In genomic region chr12:88035907-88036289, GRCh38 we compare ENCODE assay signal across 8 cellular contexts. TPM values are rescaled to one million over a fixed set of nuclear protein-coding genes. Genes with fewer than 3 reads are reported as not detected.
DNase-seq lines count a peak whose midpoint lies in the region; ATAC-seq and TF ChIP-seq lines count a peak whose summit lies in the region.

No MANE protein-coding gene starts in this region.

- TF ChIP-seq POLR2A in stomach (IDR thresholded peaks at IDR 0.05) = no peak

- H3K9ac ChIP-seq in iPS-18a (ENCODE audit: low read length) = peak overlapping the region; percentile 87

- H3K27me3 Mint-ChIP-seq in activated T-helper 1 cell treated with anti-CD3 and anti-CD28 coated beads, Interleukin-12 subunit alpha, Interleukin-12 subunit beta, Interleukin-2, Interleukin-4 antibody, amounts not matched to agents 30 ng/mL and 10 ng/mL and 1 ng/mL, durations not matched to agents 14 hours and 24 hours and 36 hours (ENCODE audit: insufficient read depth) = no peaks in the 10 kb centered on the region

- no peak for TF ChIP-seq CTCF in AG10803 (conservative IDR thresholded peaks at IDR 0.05; ENCODE audit: low read length)
- no peak for TF ChIP-seq CTCF in stomach (IDR thresholded peaks at IDR 0.05)

- peaks cover 16% of the 10 kb centered on the region for H3K4me1 ChIP-seq in iPS-18a (ENCODE audit: control insufficient read depth, low read depth, low read length)
- H3K4me1 ChIP-seq in stomach = peaks cover 13 to 60% (median 32%) of the 10 kb centered on the region in 4 donors

- no peaks in the 10 kb centered on the region for H3K27me3 ChIP-seq in iPS-18a (ENCODE audit: control insufficient read depth, insufficient read depth, low read length)
- no peaks in the 10 kb centered on the region for H3K27me3 ChIP-seq in stomach

- intact Hi-C loops in activated T-helper 1 cell treated with anti-CD3 and anti-CD28 coated beads, Interleukin-12 subunit alpha, Interleukin-12 subunit beta, Interleukin-2, Interleukin-4 antibody, amounts not matched to agents 30 ng/mL and 10 ng/mL and 1 ng/mL, durations not matched to agents 14 hours and 24 hours and 36 hours (cut with micrococcal nuclease) = loop anchor here (1.0 to 5.0 kb wide), 6 partner anchors 106 to 1673 kb away; partner anchors contain the start of genes ATP2B1, CEP290, POC1B and TMTC3
- intact Hi-C loops in stomach (cut with DNase I; ENCODE audit: low total_unique reads) = no loop called here

- H3K27ac ChIP-seq in iPS-18a (ENCODE audit: low read length) = no peak overlapping the region
- peak overlapping the region; percentile 80 to 89 (median 84) for H3K27ac ChIP-seq in stomach

- H3K9me3 Mint-ChIP-seq in activated T-helper 1 cell treated with anti-CD3 and anti-CD28 coated beads, Interleukin-12 subunit alpha, Interleukin-12 subunit beta, Interleukin-2, Interleukin-4 antibody, amounts not matched to agents 30 ng/mL and 10 ng/mL and 1 ng/mL, durations not matched to agents 14 hours and 24 hours and 36 hours = no peaks in the 10 kb centered on the region

- TF ChIP-seq EP300 in stomach (IDR thresholded peaks at IDR 0.05) = no peak

- peak overlapping the region; percentile 98 for H3K4me3 Mint-ChIP-seq in activated T-helper 1 cell treated with anti-CD3 and anti-CD28 coated beads, Interleukin-12 subunit alpha, Interleukin-12 subunit beta, Interleukin-2, Interleukin-4 antibody, amounts not matched to agents 30 ng/mL and 10 ng/mL and 1 ng/mL, durations not matched to agents 14 hours and 24 hours and 36 hours

- H3K27ac Mint-ChIP-seq in activated T-helper 1 cell treated with anti-CD3 and anti-CD28 coated beads, Interleukin-12 subunit alpha, Interleukin-12 subunit beta, Interleukin-2, Interleukin-4 antibody, amounts not matched to agents 30 ng/mL and 10 ng/mL and 1 ng/mL, durations not matched to agents 14 hours and 24 hours and 36 hours = peak overlapping the region; percentile 96

- ATAC-seq in GM19324 (IDR thresholded peaks at IDR 0.05; ENCODE audit: low FRiP score, unreplicated experiment) = peak; percentile 17
- ATAC-seq in HG03196 (IDR thresholded peaks at IDR 0.05; ENCODE audit: unreplicated experiment) = peak; percentile 18

- peaks cover 17% of the 10 kb centered on the region for H3K36me3 Mint-ChIP-seq in activated T-helper 1 cell treated with anti-CD3 and anti-CD28 coated beads, Interleukin-12 subunit alpha, Interleukin-12 subunit beta, Interleukin-2, Interleukin-4 antibody, amounts not matched to agents 30 ng/mL and 10 ng/mL and 1 ng/mL, durations not matched to agents 14 hours and 24 hours and 36 hours (ENCODE audit: low read depth)

- peaks cover 60% of the 10 kb centered on the region for H3K4me1 Mint-ChIP-seq in activated T-helper 1 cell treated with anti-CD3 and anti-CD28 coated beads, Interleukin-12 subunit alpha, Interleukin-12 subunit beta, Interleukin-2, Interleukin-4 antibody, amounts not matched to agents 30 ng/mL and 10 ng/mL and 1 ng/mL, durations not matched to agents 14 hours and 24 hours and 36 hours (ENCODE audit: low read depth)

- 1 to 5% (median 3%) methylated on average over 5 of the region's 5 CpGs for WGBS in stomach, 5 donors

- no peak for DNase-seq in AG10803 (ENCODE audit: low read depth)
- DNase-seq in activated T-helper 1 cell treated with anti-CD3 and anti-CD28 coated beads, Interleukin-12 subunit alpha, Interleukin-12 subunit beta, Interleukin-2, Interleukin-4 antibody, amounts not matched to agents 30 ng/mL and 10 ng/mL and 1 ng/mL, durations not matched to agents 14 hours and 24 hours and 36 hours (ENCODE audit: low spot score) = no peak
- no peak for DNase-seq in stomach
- DNase-seq in NCI-H510A treated with DMSO at 0.1 percent for 48 hours (lab: John Stamatoyannopoulos, UW) = no peak
- DNase-seq in central memory CD4-positive, alpha-beta T cell = no peak

- H3K9me3 ChIP-seq in iPS-18a (ENCODE audit: control insufficient read depth, low read depth, low read length) (peaks cover 3% of the 10 kb centered on the region), stomach (no peaks in the 10 kb centered on the region)

- H3K4me3 ChIP-seq in AG10803 (ENCODE audit: low read length) (peak overlapping the region; percentile 89), iPS-18a (ENCODE audit: low read length) (peak overlapping the region; percentile 96), stomach (peak overlapping the region; percentile 67 to 87 (median 74))

- H3K36me3 ChIP-seq in iPS-18a (ENCODE audit: control insufficient read depth, low read depth, low read length) = no peaks in the 10 kb centered on the region
- no peaks in the 10 kb centered on the region for H3K36me3 ChIP-seq in stomach

RNA-seq across cellular contexts. Expression of gene C12orf50, which starts 6.7 kb away (rescaled TPM):
- total RNA-seq in activated T-helper 1 cell treated with anti-CD3 and anti-CD28 coated beads, Interleukin-12 subunit alpha, Interleukin-12 subunit beta, Interleukin-2, Interleukin-4 antibody, amounts not matched to agents 30 ng/mL and 10 ng/mL and 1 ng/mL, durations not matched to agents 14 hours and 24 hours and 36 hours = 0.07 TPM in 1 of 2 replicates, not detected in the other
- not detected for total RNA-seq in stomach
- polyA plus RNA-seq in stomach = not detected
